16 cellular contexts compared by ENCODE assay signal in the genomic region with DNA sequence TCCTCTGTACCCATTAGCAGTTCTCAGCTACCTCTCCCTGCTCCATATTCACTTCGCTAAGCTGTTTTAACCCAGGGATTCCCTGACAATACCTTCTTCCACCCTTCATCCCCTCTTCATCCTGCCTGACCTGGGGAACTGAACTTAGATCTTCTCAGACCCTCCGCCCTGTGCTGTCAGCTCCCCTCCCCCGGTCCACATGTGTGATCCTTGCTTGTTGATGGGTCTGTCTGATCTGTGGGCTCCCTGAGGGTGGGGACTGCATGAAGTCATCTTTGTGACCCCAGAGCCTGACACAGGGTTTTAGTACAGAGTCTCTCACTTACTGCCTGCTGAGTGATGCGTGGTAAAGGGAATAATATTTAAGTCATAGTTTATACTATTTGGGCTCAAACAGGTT. TPM values are rescaled to one million over a fixed set of nuclear protein-coding genes. Genes with fewer than 3 reads are reported as not detected.
DNase-seq lines count a peak whose midpoint lies in the region; ATAC-seq and TF ChIP-seq lines count a peak whose summit lies in the region.
"Had no signal": no experiment of that assay in that cellular context is flagged by ENCODE, and none has a peak within 500 bp of the region (broad histone marks: within the 10 kb centered on the region; RNA-seq: fewer than 3 reads in every experiment).

No MANE protein-coding gene starts in this region.

- H4K20me1 ChIP-seq in GM23338 (replicated peaks; ENCODE audit: insufficient read depth): peaks cover 7% of the 10 kb centered on the region; the same call in 1 of the 2 replicates
- H4K20me1 ChIP-seq: BLaER1 treated with 17β-estradiol and CSF1 and Interleukin-3, amounts not matched to agents 10 nM and 100 nM had no signal

- TF ChIP-seq POLR2A in suprapubic skin (IDR thresholded peaks at IDR 0.05): no peak

- H3K27ac Mint-ChIP-seq in T-helper 17 cell: peak overlapping the region; percentile 21
- peak overlapping the region; percentile 77 for H3K27ac Mint-ChIP-seq in glutamatergic neuron (ENCODE audit: unreplicated experiment)
- H3K27ac Mint-ChIP-seq in GM23338: no peak overlapping the region

- no peaks in the 10 kb centered on the region for H3K79me2 ChIP-seq in GM23338 (replicated peaks; ENCODE audit: insufficient read depth)

- H3K4me1 ChIP-seq in suprapubic skin: no peaks in the 10 kb centered on the region
- no peaks in the 10 kb centered on the region for H3K4me1 ChIP-seq in GM23338 (ENCODE audit: insufficient read depth)
- H3K4me1 ChIP-seq: HAP-1 had no signal

- H3F3A ChIP-seq in GM23338 (replicated peaks; ENCODE audit: low read depth): no peaks in the 10 kb centered on the region

- WGBS in suprapubic skin: 93% methylated on average over 4 of the region's 4 CpGs

- TF ChIP-seq EP300 in suprapubic skin (IDR thresholded peaks at IDR 0.05): no peak

- H3K27me3 ChIP-seq in H7 (ENCODE audit: control insufficient read depth, insufficient read depth, low read length): no peaks in the 10 kb centered on the region
- no peaks in the 10 kb centered on the region for H3K27me3 ChIP-seq in suprapubic skin
- H3K27me3 ChIP-seq in GM23338 (ENCODE audit: insufficient read depth): no peaks in the 10 kb centered on the region
- H3K27me3 ChIP-seq: BLaER1 treated with 17β-estradiol and CSF1 and Interleukin-3, amounts not matched to agents 10 nM and 100 nM had no signal

- ATAC-seq in T-helper 17 cell: no peak
- no peak for ATAC-seq in GM19455 (IDR thresholded peaks at IDR 0.05; ENCODE audit: unreplicated experiment)
- ATAC-seq in GM23338: no peak
- ATAC-seq in SK-N-SH treated with all-trans-retinoic acid at 6 μM for 48 hours: no peak

- H3K9me3 Mint-ChIP-seq in glutamatergic neuron (ENCODE audit: unreplicated experiment): peaks cover 5% of the 10 kb centered on the region
- H3K9me3 Mint-ChIP-seq in GM23338: peaks cover 9% of the 10 kb centered on the region

- no peak overlapping the region for H2AFZ ChIP-seq in GM23338

- H3K27me3 Mint-ChIP-seq in T-helper 17 cell (no peaks in the 10 kb centered on the region), glutamatergic neuron (ENCODE audit: unreplicated experiment) (no peaks in the 10 kb centered on the region), GM23338 (ENCODE audit: insufficient read depth, low read depth, poor library complexity) (peaks cover 2% of the 10 kb centered on the region)

- H3K4me2 ChIP-seq in GM23338: no peak overlapping the region
- H3K4me2 ChIP-seq: BLaER1 treated with 17β-estradiol and CSF1 and Interleukin-3, amounts not matched to agents 10 nM and 100 nM; SK-N-SH had no signal

- H3K9me3 ChIP-seq in T-helper 17 cell (ENCODE audit: control insufficient read depth, low read length, poor library complexity, severe bottlenecking) (no peaks in the 10 kb centered on the region), suprapubic skin (no peaks in the 10 kb centered on the region)
- H3K9me3 ChIP-seq: HAP-1, SK-N-SH had no signal

- H3K4me3 ChIP-seq in H7 (ENCODE audit: insufficient read depth, low read depth, low read length): no peak overlapping the region
- no peak overlapping the region for H3K4me3 ChIP-seq in suprapubic skin
- H3K4me3 ChIP-seq in GM23338: no peak overlapping the region
- H3K4me3 ChIP-seq: BLaER1 treated with 17β-estradiol and CSF1 and Interleukin-3, amounts not matched to agents 10 nM and 100 nM; HAP-1 had no signal

- H3K4me1 Mint-ChIP-seq in T-helper 17 cell (peaks cover 6% of the 10 kb centered on the region), glutamatergic neuron (ENCODE audit: low read depth, unreplicated experiment) (peaks cover 7% of the 10 kb centered on the region), GM23338 (no peaks in the 10 kb centered on the region)

- no peak overlapping the region for H3K27ac ChIP-seq in suprapubic skin
- H3K27ac ChIP-seq in GM23338 (ENCODE audit: low read depth): no peak overlapping the region
- H3K27ac ChIP-seq: BLaER1 treated with 17β-estradiol and CSF1 and Interleukin-3, amounts not matched to agents 10 nM and 100 nM had no signal

- H3K4me3 Mint-ChIP-seq in T-helper 17 cell (no peak overlapping the region), glutamatergic neuron (ENCODE audit: unreplicated experiment) (no peak overlapping the region), GM23338 (no peak overlapping the region)

- peaks cover 14% of the 10 kb centered on the region for H3K36me3 Mint-ChIP-seq in T-helper 17 cell (ENCODE audit: low read depth)
- peaks cover 3% of the 10 kb centered on the region for H3K36me3 Mint-ChIP-seq in glutamatergic neuron (ENCODE audit: unreplicated experiment)
- H3K36me3 Mint-ChIP-seq in GM23338 (ENCODE audit: low read depth): peaks cover 64% of the 10 kb centered on the region

- DNase-seq in H7 (peak; percentile 7), T-helper 17 cell (no peak), glutamatergic neuron (peak; percentile 33), suprapubic skin (ENCODE audit: low spot score in 2 of 2) (peak; percentile 30 to 63), GM23338 (ENCODE audit: low spot score) (no peak)
- DNase-seq: NCI-H1092 treated with DMSO at 0.1 percent for 48 hours, NCI-H2081, NCI-H2171 treated with DMSO at 0.1 percent for 48 hours, NCI-H446, NCI-H526 treated with DMSO at 0.1 percent for 48 hours, Right ventricle myocardium superior, SK-N-SH had no signal

- H3K36me3 ChIP-seq in H7 (replicated peaks; ENCODE audit: control insufficient read depth, insufficient read depth, low read length) (peaks cover 5% of the 10 kb centered on the region), suprapubic skin (peaks cover 17% of the 10 kb centered on the region), GM23338 (ENCODE audit: insufficient read depth) (peaks cover 3% of the 10 kb centered on the region)

- no peaks in the 10 kb centered on the region for H3K9me2 ChIP-seq in GM23338 (ENCODE audit: insufficient read depth)
- H3K9me2 ChIP-seq: SK-N-SH had no signal

- TF ChIP-seq CTCF in glutamatergic neuron (IDR thresholded peaks at IDR 0.05; ENCODE audit: partially characterized antibody, unreplicated experiment) (no peak), suprapubic skin (IDR thresholded peaks at IDR 0.05) (no peak), GM23338 (conservative IDR thresholded peaks at IDR 0.05; ENCODE audit: low read depth in 2 of 2) (no peak)

TF ChIP-seq in SK-N-SH treated with all-trans-retinoic acid at 6 μM for 48 hours, 23 proteins besides CTCF, POLR2A, EP300 and RAD21:
- TF ChIP-seq GLIS3 (CRISPR knock-in tag; IDR thresholded peaks at IDR 0.05) (no peak), BACH2 (CRISPR knock-in tag; IDR thresholded peaks at IDR 0.05; ENCODE audit: borderline replicate concordance) (no peak)

RNA-seq across cellular contexts. Expression of a gene that starts 11.8 kb away (rescaled TPM):
- total RNA-seq in H7 (2014; rRNA removed; shearing (Covaris generic)): 12.7 and 13.9 TPM in 2 replicates
- total RNA-seq in T-helper 17 cell (1 to 10 TPM; 2.4 to 5.7 TPM), glutamatergic neuron (ENCODE audit: unreplicated experiment) (2.0 TPM), suprapubic skin (1 to 10 TPM; 1.2 to 3.9 (median 2.6) TPM)
- total RNA-seq in GM23338 (2014; rRNA removed; shearing (Covaris generic)): 13.1 and 17.4 TPM in 2 replicates
- 7.9 and 9.0 TPM in 2 replicates for polyA plus RNA-seq in GM23338 (2016; fragmentation: Nextera tagmentation; extraction: Ambion mirVana)

Comparison
In these comparisons a context has a peak if more than half of its experiments do, and no peak if none do; other contexts are left out.
1. DNase-seq: peak in H7 (single experiment), glutamatergic neuron (single experiment) and suprapubic skin (2 of 2); none in T-helper 17 cell (0 of 3) and GM23338 (single experiment).